1 cellular context compared by ENCODE assay signal in genomic region chr2:15562354-15563031, GRCh38.
TF ChIP-seq lines count a peak whose summit lies in the region.

No MANE protein-coding gene starts in this region.

TF ChIP-seq in K562, 482 proteins besides CTCF, POLR2A, EP300 and RAD21 (continued from another document):
- peak; percentile 16; the same call in 1 of the 2 replicates for TF ChIP-seq CEBPG (CRISPR knock-in tag; IDR thresholded peaks at IDR 0.05)
- peak; percentile 48 to 58; a peak in 1 of 4 replicates for TF ChIP-seq CEBPG (tag; conservative IDR thresholded peaks at IDR 0.05 in 1 of 2, IDR thresholded peaks at IDR 0.05 in 1 of 2)
TF ChIP-seq in K562: peak in this region for 22.
